29 cellular contexts compared by ENCODE assay signal in genomic region chr3:78848392-78849288, GRCh38.
DNase-seq lines count a peak whose midpoint lies in the region; ATAC-seq, FAIRE-seq and TF ChIP-seq lines count a peak whose summit lies in the region.
"Had no signal": no experiment of that assay in that cellular context is flagged by ENCODE, and none has a peak within 500 bp of the region (broad histone marks: within the 10 kb centered on the region; RNA-seq: fewer than 3 reads in every experiment).

No MANE protein-coding gene starts in this region.

- H4K20me1 ChIP-seq in astrocyte (ENCODE audit: insufficient read depth, low read length) = no peaks in the 10 kb centered on the region
- H4K20me1 ChIP-seq in smooth muscle cell (ENCODE audit: low read depth) = peaks cover 41% of the 10 kb centered on the region

- H3K79me2 ChIP-seq in astrocyte (ENCODE audit: insufficient read depth, low read length) (no peaks in the 10 kb centered on the region), smooth muscle cell (ENCODE audit: low read depth) (peaks cover 25% of the 10 kb centered on the region)

- no peaks in the 10 kb centered on the region for H3K9me3 ChIP-seq in HEK293 (ENCODE audit: control insufficient read depth, insufficient read depth, low read depth, low read length)
- no peaks in the 10 kb centered on the region for H3K9me3 ChIP-seq in astrocyte (ENCODE audit: insufficient read depth, low read depth, low read length)
- H3K9me3 ChIP-seq in mesenchymal stem cell (ENCODE audit: control insufficient read depth, low read length) = no peaks in the 10 kb centered on the region
- H3K9me3 ChIP-seq in smooth muscle cell (replicated peaks; ENCODE audit: low read depth) = no peaks in the 10 kb centered on the region
- H3K9me3 ChIP-seq: gastrocnemius medialis, neutrophil, tibial artery had no signal

- TF ChIP-seq CTCF in D721Med (IDR thresholded peaks at IDR 0.05; ENCODE audit: insufficient read depth, missing control alignments) (no peak), HEK293 (tag by site-specific recombination; IDR thresholded peaks at IDR 0.05) (no peak), astrocyte (IDR thresholded peaks at IDR 0.05; ENCODE audit: insufficient read depth, low read depth, low read length) (no peak), smooth muscle cell (IDR thresholded peaks at IDR 0.05; ENCODE audit: borderline replicate concordance, insufficient read depth, poor library complexity, severe bottlenecking) (no peak), natural killer cell (IDR thresholded peaks at IDR 0.05) (no peak)

- H2BK12ac ChIP-seq in mesenchymal stem cell (ENCODE audit: low read length in 2 of 2) = peak overlapping the region in 1 of 2 experiments; percentile 42

- H3K9me3 Mint-ChIP-seq in astrocyte (ENCODE audit: unreplicated experiment) (no peaks in the 10 kb centered on the region), natural killer cell (peaks cover 11 to 14% of the 10 kb centered on the region in 2 donors)
- H3K9me3 Mint-ChIP-seq: H9 had no signal

- H4K8ac ChIP-seq in mesenchymal stem cell (ENCODE audit: low read length) = no peak overlapping the region

- FAIRE-seq in D721Med (lab: Jason Lieb, UNC) (peak; percentile 87), astrocyte (lab: Jason Lieb, UNC) (no peak)
- FAIRE-seq: bronchial epithelial cell, endothelial cell of umbilical vein had no signal

- H3K4me2 ChIP-seq in astrocyte (ENCODE audit: low read length) (no peak overlapping the region), mesenchymal stem cell (ENCODE audit: low read length, poor library complexity, severe bottlenecking) (no peak overlapping the region), smooth muscle cell (no peak overlapping the region)
- H3K4me2 ChIP-seq: PC-9 had no signal

- H3K36me3 Mint-ChIP-seq in astrocyte (ENCODE audit: low read depth, unreplicated experiment) (no peaks in the 10 kb centered on the region), natural killer cell (no peaks in the 10 kb centered on the region)

- H2AFZ ChIP-seq in astrocyte (ENCODE audit: low read depth, low read length) = no peak overlapping the region
- no peak overlapping the region for H2AFZ ChIP-seq in mesenchymal stem cell (ENCODE audit: low read depth, low read length)
- no peak overlapping the region for H2AFZ ChIP-seq in smooth muscle cell (ENCODE audit: low read depth)
- H2AFZ ChIP-seq: PC-9 had no signal

- H3F3A ChIP-seq in smooth muscle cell (ENCODE audit: low read depth) = peaks cover 14% of the 10 kb centered on the region

- H2BK5ac ChIP-seq in mesenchymal stem cell (ENCODE audit: low read depth, low read length, poor library complexity, severe bottlenecking) = no peak overlapping the region

- H3K9ac ChIP-seq in astrocyte (ENCODE audit: low read length) (no peak overlapping the region), mesenchymal stem cell (ENCODE audit: low read length) (no peak overlapping the region), smooth muscle cell (ENCODE audit: low read depth) (no peak overlapping the region)

- H3K36me3 ChIP-seq in HEK293 (ENCODE audit: control insufficient read depth in 2 of 2, insufficient read depth in 1 of 2, low read length in 2 of 2) = no peaks in the 10 kb centered on the region
- H3K36me3 ChIP-seq in astrocyte (ENCODE audit: insufficient read depth, low read length) = no peaks in the 10 kb centered on the region
- H3K36me3 ChIP-seq in mesenchymal stem cell (ENCODE audit: control insufficient read depth in 1 of 2, insufficient read depth in 2 of 2, low read depth in 1 of 2, low read length in 2 of 2) = no peaks in the 10 kb centered on the region
- H3K36me3 ChIP-seq in smooth muscle cell (ENCODE audit: low read depth) = no peaks in the 10 kb centered on the region
- H3K36me3 ChIP-seq: gastrocnemius medialis, neutrophil, tibial artery had no signal

- 97% methylated on average over 5 of the region's 7 CpGs for WGBS in mesenchymal stem cell
- 79% methylated on average over 7 of the region's 7 CpGs for WGBS in smooth muscle cell (ENCODE audit: low lambda C conversion rate)

- no peak overlapping the region for H3K18ac ChIP-seq in mesenchymal stem cell (ENCODE audit: low read depth in 1 of 2, low read length in 2 of 2)

- H3K27ac ChIP-seq in HEK293 (ENCODE audit: extremely low read depth, low read depth, low read length) = no peak overlapping the region
- H3K27ac ChIP-seq in astrocyte (ENCODE audit: low read depth, low read length) = no peak overlapping the region
- no peak overlapping the region for H3K27ac ChIP-seq in mesenchymal stem cell (ENCODE audit: low read length, poor library complexity, severe bottlenecking)
- H3K27ac ChIP-seq in smooth muscle cell (ENCODE audit: low read depth) = no peak overlapping the region
- H3K27ac ChIP-seq: gastrocnemius medialis, neutrophil, PC-9, tibial artery had no signal

- no peak overlapping the region for H2AK5ac ChIP-seq in mesenchymal stem cell (ENCODE audit: low read length, severe bottlenecking)

- H3K27me3 Mint-ChIP-seq in astrocyte (ENCODE audit: low read depth, unreplicated experiment) = no peaks in the 10 kb centered on the region
- no peaks in the 10 kb centered on the region for H3K27me3 Mint-ChIP-seq in natural killer cell (ENCODE audit: low read depth in 2 of 2)
- H3K27me3 Mint-ChIP-seq: activated CD8-positive, alpha-beta T cell treated with anti-CD3 and anti-CD28 coated beads for 36 hours; activated T-helper 17 cell treated with anti-CD3 and anti-CD28 coated beads, Interleukin-2, amount 50 U/mL, for 72 hours had no signal

- no peaks in the 10 kb centered on the region for H3K79me1 ChIP-seq in mesenchymal stem cell (replicated peaks; ENCODE audit: low read length, poor library complexity, severe bottlenecking)

- POLR2A ChIA-PET in HEK293 (lab: Yijun Ruan, JAX) = no interaction called here

- H3K4ac ChIP-seq in mesenchymal stem cell (ENCODE audit: low read depth in 1 of 2, low read length in 2 of 2) = no peak overlapping the region

- intact Hi-C loops in natural killer cell (cut with micrococcal nuclease) = no loop called here

- H3K27ac Mint-ChIP-seq in astrocyte (ENCODE audit: unreplicated experiment) = peak overlapping the region; percentile 79
- H3K27ac Mint-ChIP-seq in natural killer cell = no peak overlapping the region
- H3K27ac Mint-ChIP-seq: activated CD8-positive, alpha-beta T cell treated with anti-CD3 and anti-CD28 coated beads for 36 hours; activated T-helper 17 cell treated with anti-CD3 and anti-CD28 coated beads, Interleukin-2, amount 50 U/mL, for 72 hours; H9 had no signal

- peaks cover 8% of the 10 kb centered on the region; the same call in 1 of the 2 replicates for H3K4me1 ChIP-seq in HEK293 (ENCODE audit: control insufficient read depth, insufficient read depth, low read length)
- H3K4me1 ChIP-seq in astrocyte (ENCODE audit: insufficient read depth, low read length) = peaks cover 3% of the 10 kb centered on the region
- no peaks in the 10 kb centered on the region for H3K4me1 ChIP-seq in mesenchymal stem cell (ENCODE audit: control insufficient read depth, insufficient read depth, low read depth, low read length)
- H3K4me1 ChIP-seq in smooth muscle cell (ENCODE audit: low read depth) = peaks cover 17% of the 10 kb centered on the region
- H3K4me1 ChIP-seq: gastrocnemius medialis, tibial artery had no signal

- H3K4me3 Mint-ChIP-seq in astrocyte (ENCODE audit: unreplicated experiment) = no peak overlapping the region
- no peak overlapping the region for H3K4me3 Mint-ChIP-seq in natural killer cell
- H3K4me3 Mint-ChIP-seq: activated CD8-positive, alpha-beta T cell treated with anti-CD3 and anti-CD28 coated beads for 36 hours; activated T-helper 17 cell treated with anti-CD3 and anti-CD28 coated beads, Interleukin-2, amount 50 U/mL, for 72 hours; H9 had no signal

- H3K27me3 ChIP-seq in astrocyte (ENCODE audit: insufficient read depth, low read length) = no peaks in the 10 kb centered on the region
- no peaks in the 10 kb centered on the region for H3K27me3 ChIP-seq in mesenchymal stem cell (ENCODE audit: control insufficient read depth in 1 of 2, insufficient read depth in 1 of 2, low read length in 2 of 2)
- H3K27me3 ChIP-seq in smooth muscle cell (ENCODE audit: low read depth) = no peaks in the 10 kb centered on the region
- H3K27me3 ChIP-seq: gastrocnemius medialis, neutrophil, tibial artery had no signal

- no peak overlapping the region for H2BK120ac ChIP-seq in mesenchymal stem cell (ENCODE audit: low read depth, low read length)

- peak overlapping the region; percentile 13 for H2BK15ac ChIP-seq in mesenchymal stem cell (ENCODE audit: low read depth, poor library complexity, severe bottlenecking)

- no peak overlapping the region for H3K23ac ChIP-seq in mesenchymal stem cell (ENCODE audit: low read length in 2 of 2)

- DNase-seq in D721Med (ENCODE audit: insufficient read length, low spot score) (no peak), astrocyte (ENCODE audit: low read depth) (no peak), mesenchymal stem cell (no peak), NCI-H187 (lab: John Stamatoyannopoulos, UW) (no peak), smooth muscle cell (lab: John Stamatoyannopoulos, UW; ENCODE audit: unreplicated experiment) (no peak), natural killer cell (no peak)
- DNase-seq: activated CD8-positive, alpha-beta memory T cell treated with anti-CD3 and anti-CD28 coated beads, Interleukin-2, amount 50 U/mL, for 48 hours; activated CD8-positive, alpha-beta T cell treated with anti-CD3 and anti-CD28 coated beads for 36 hours; activated naive CD4-positive, alpha-beta T cell treated with anti-CD3 and anti-CD28 coated beads, Interleukin-2, amount 50 U/mL, for 16 hours; amniotic stem cell; DMS79; gastrocnemius medialis; GDM1; H9; hypothalamus; Kasumi-1; NCI-H1417 treated with DMSO at 0.1 percent for 48 hours; NCI-H446; PC-9; posterior cingulate gyrus; stimulated activated CD4-positive, alpha-beta T cell treated with anti-CD3 and anti-CD28 coated beads, Interleukin-4, amount 100 ng/mL, for 1 hour; tibial artery had no signal

- no peak overlapping the region for H3K14ac ChIP-seq in mesenchymal stem cell (ENCODE audit: low read length in 2 of 2)

- H3K4me1 Mint-ChIP-seq in astrocyte (ENCODE audit: low read depth, unreplicated experiment) (peaks cover 32% of the 10 kb centered on the region), natural killer cell (no peaks in the 10 kb centered on the region)
- H3K4me1 Mint-ChIP-seq: activated T-helper 17 cell treated with anti-CD3 and anti-CD28 coated beads, Interleukin-2, amount 50 U/mL, for 72 hours had no signal

- no peak overlapping the region for H4K91ac ChIP-seq in mesenchymal stem cell (ENCODE audit: low read length)

- no peak overlapping the region for H3K4me3 ChIP-seq in HEK293 (ENCODE audit: low read depth, low read length)
- H3K4me3 ChIP-seq in astrocyte (ENCODE audit: insufficient read depth, low read depth, low read length) = no peak overlapping the region
- H3K4me3 ChIP-seq in mesenchymal stem cell (ENCODE audit: insufficient read depth in 1 of 2, low read depth in 1 of 2, low read length in 2 of 2) = no peak overlapping the region
- H3K4me3 ChIP-seq in smooth muscle cell = no peak overlapping the region
- H3K4me3 ChIP-seq: gastrocnemius medialis, PC-9, tibial artery had no signal

- CTCF ChIA-PET in HEK293 (lab: Yijun Ruan, JAX) = no interaction called here

- ATAC-seq in natural killer cell = no peak
- ATAC-seq: activated CD8-positive, alpha-beta T cell treated with anti-CD3 and anti-CD28 coated beads for 36 hours; activated T-helper 17 cell treated with anti-CD3 and anti-CD28 coated beads, Interleukin-2, amount 50 U/mL, for 72 hours; gastrocnemius medialis; Right ventricle myocardium inferior; sciatic nerve had no signal
